In genomic region chrX:47530054-47530453, GRCh38 we compare ENCODE assay signal across 18 cellular contexts.
"Had no signal": no experiment of that assay in that cellular context is flagged by ENCODE, and none has a peak within 500 bp of the region (broad histone marks: within the 10 kb centered on the region; RNA-seq: fewer than 3 reads in every experiment).

No MANE protein-coding gene starts in this region.

- H3K27me3 Mint-ChIP-seq: activated naive CD8-positive, alpha-beta T cell treated with anti-CD3 and anti-CD28 coated beads, Interleukin-2, amount 50 U/mL, for 24 hours had no signal

- H3K4me1 Mint-ChIP-seq: natural killer cell had no signal

- ATAC-seq: activated CD8-positive, alpha-beta T cell treated with anti-CD3 and anti-CD28 coated beads, Interleukin-2, amount 10 ng/mL, durations not matched to agents 7 days and 5 days; activated naive CD8-positive, alpha-beta T cell treated with anti-CD3 and anti-CD28 coated beads, Interleukin-2, amount 50 U/mL, for 24 hours; natural killer cell; right lobe of liver had no signal

- H3K36me3 Mint-ChIP-seq: natural killer cell had no signal

- DNase-seq: activated CD4-positive, alpha-beta T cell treated with anti-CD3 and anti-CD28 coated beads for 4 hours; activated CD8-positive, alpha-beta memory T cell treated with anti-CD3 and anti-CD28 coated beads, Interleukin-2, amount 50 U/mL, for 48 hours; activated CD8-positive, alpha-beta T cell treated with anti-CD3 and anti-CD28 coated beads, Interleukin-2, amount 10 ng/mL, durations not matched to agents 7 days and 5 days; activated naive CD4-positive, alpha-beta T cell; activated naive CD8-positive, alpha-beta T cell treated with anti-CD3 and anti-CD28 coated beads, Interleukin-2, amount 50 U/mL, for 24 hours; dorsolateral prefrontal cortex; left colon; mucosa of descending colon; natural killer cell; right lobe of liver; stimulated activated CD4-positive, alpha-beta T cell treated with anti-CD3 and anti-CD28 coated beads, Interleukin-2, amount 100 ng/mL, for 24 hours; stimulated activated naive CD4-positive, alpha-beta T cell treated with Interleukin-2 at 50 U/mL for 16 hours; trophoblast cell; WERI-Rb-1 had no signal

- H3K9me3 Mint-ChIP-seq: activated naive CD8-positive, alpha-beta T cell treated with anti-CD3 and anti-CD28 coated beads, Interleukin-2, amount 50 U/mL, for 24 hours; activated T-helper 1 cell treated with anti-CD3 and anti-CD28 coated beads, Interleukin-12 subunit alpha, Interleukin-12 subunit beta, Interleukin-2, Interleukin-4 antibody, amounts not matched to agents 30 ng/mL and 10 ng/mL and 1 ng/mL, durations not matched to agents 14 hours and 24 hours and 36 hours; natural killer cell; T-helper 2 cell treated with Interferon-gamma antibody and Interleukin-4, amounts not matched to agents 5 μg/mL and 100 μg/mL, for 36 hours had no signal

- H3K4me3 Mint-ChIP-seq: activated CD8-positive, alpha-beta T cell treated with anti-CD3 and anti-CD28 coated beads, Interleukin-2, amount 10 ng/mL, durations not matched to agents 7 days and 5 days; activated naive CD8-positive, alpha-beta T cell treated with anti-CD3 and anti-CD28 coated beads, Interleukin-2, amount 50 U/mL, for 24 hours; activated T-helper 1 cell treated with anti-CD3 and anti-CD28 coated beads, Interleukin-12 subunit alpha, Interleukin-12 subunit beta, Interleukin-2, Interleukin-4 antibody, amounts not matched to agents 30 ng/mL and 10 ng/mL and 1 ng/mL, durations not matched to agents 14 hours and 24 hours and 36 hours; natural killer cell; T-helper 2 cell treated with Interferon-gamma antibody and Interleukin-4, amounts not matched to agents 5 μg/mL and 100 μg/mL, for 36 hours had no signal

- H3K27ac Mint-ChIP-seq: activated CD8-positive, alpha-beta T cell treated with anti-CD3 and anti-CD28 coated beads, Interleukin-2, amount 10 ng/mL, durations not matched to agents 7 days and 5 days; activated naive CD8-positive, alpha-beta T cell treated with anti-CD3 and anti-CD28 coated beads, Interleukin-2, amount 50 U/mL, for 24 hours; activated T-helper 1 cell treated with anti-CD3 and anti-CD28 coated beads, Interleukin-12 subunit alpha, Interleukin-12 subunit beta, Interleukin-2, Interleukin-4 antibody, amounts not matched to agents 30 ng/mL and 10 ng/mL and 1 ng/mL, durations not matched to agents 14 hours and 24 hours and 36 hours; T-helper 2 cell treated with Interferon-gamma antibody and Interleukin-4, amounts not matched to agents 5 μg/mL and 100 μg/mL, for 36 hours had no signal

- H3K27ac ChIP-seq: ascending aorta, dorsolateral prefrontal cortex, prostate gland, right lobe of liver, WERI-Rb-1 had no signal
